Comparison of ENCODE assay signal across 8 cellular contexts in genomic region chr18:12883003-12883683, GRCh38. TPM values are rescaled to one million over a fixed set of nuclear protein-coding genes. Genes with fewer than 3 reads are reported as not detected.
DNase-seq lines count a peak whose midpoint lies in the region; ATAC-seq and TF ChIP-seq lines count a peak whose summit lies in the region.

No MANE protein-coding gene starts in this region.

- H3K36me3 Mint-ChIP-seq in activated CD8-positive, alpha-beta T cell treated with anti-CD3 and anti-CD28 coated beads, Interleukin-2, amount 10 ng/mL, durations not matched to agents 7 days and 5 days (ENCODE audit: low read depth) = peaks cover 12% of the 10 kb centered on the region
- no peaks in the 10 kb centered on the region for H3K36me3 Mint-ChIP-seq in osteocyte (ENCODE audit: unreplicated experiment)

- DNase-seq in ACHN = peak; percentile 18
- DNase-seq in activated CD8-positive, alpha-beta T cell treated with anti-CD3 and anti-CD28 coated beads, Interleukin-2, amount 10 ng/mL, durations not matched to agents 7 days and 5 days = no peak
- DNase-seq in fibroblast of villous mesenchyme (ENCODE audit: low read depth) = peak; percentile 14
- peak; percentile 69 for DNase-seq in osteocyte (ENCODE audit: extremely low spot score, unreplicated experiment)
- DNase-seq in NCI-H2196 treated with DMSO at 0.1 percent for 48 hours (lab: John Stamatoyannopoulos, UW; ENCODE audit: unreplicated experiment) = no peak
- DNase-seq in SK-N-DZ (ENCODE audit: low spot score) = no peak

- peaks cover 59% of the 10 kb centered on the region for H3K4me1 Mint-ChIP-seq in activated CD8-positive, alpha-beta T cell treated with anti-CD3 and anti-CD28 coated beads, Interleukin-2, amount 10 ng/mL, durations not matched to agents 7 days and 5 days (ENCODE audit: low read depth)
- peaks cover 46% of the 10 kb centered on the region for H3K4me1 Mint-ChIP-seq in osteocyte (ENCODE audit: unreplicated experiment)

- CTCF ChIA-PET in activated CD8-positive, alpha-beta T cell treated with anti-CD3 and anti-CD28 coated beads, Interleukin-2, amount 10 ng/mL, durations not matched to agents 7 days and 5 days (lab: Charles Lee) = interaction anchor here (0.7 to 6.1 kb wide), 8 partner anchors 11 to 156 kb away, joined by 3 to 33 read pairs (median 4); no protein-coding TSS in a partner anchor

- H3K27me3 Mint-ChIP-seq in activated CD8-positive, alpha-beta T cell treated with anti-CD3 and anti-CD28 coated beads, Interleukin-2, amount 10 ng/mL, durations not matched to agents 7 days and 5 days (ENCODE audit: low read depth) = no peaks in the 10 kb centered on the region
- H3K27me3 Mint-ChIP-seq in osteocyte (ENCODE audit: unreplicated experiment) = no peaks in the 10 kb centered on the region

- no peaks in the 10 kb centered on the region for H3K9me3 Mint-ChIP-seq in activated CD8-positive, alpha-beta T cell treated with anti-CD3 and anti-CD28 coated beads, Interleukin-2, amount 10 ng/mL, durations not matched to agents 7 days and 5 days (ENCODE audit: insufficient read depth)
- H3K9me3 Mint-ChIP-seq in osteocyte (ENCODE audit: unreplicated experiment) = no peaks in the 10 kb centered on the region

- peak overlapping the region; percentile 95 for H3K4me3 Mint-ChIP-seq in activated CD8-positive, alpha-beta T cell treated with anti-CD3 and anti-CD28 coated beads, Interleukin-2, amount 10 ng/mL, durations not matched to agents 7 days and 5 days
- peak overlapping the region; percentile 92 for H3K4me3 Mint-ChIP-seq in osteocyte (ENCODE audit: unreplicated experiment)

- POLR2A ChIA-PET in activated CD8-positive, alpha-beta T cell treated with anti-CD3 and anti-CD28 coated beads, Interleukin-2, amount 10 ng/mL, durations not matched to agents 7 days and 5 days (lab: Charles Lee) = interaction anchor here (0.6 to 2.2 kb wide), 25 partner anchors 12 to 731 kb away, joined by 3 to 21 read pairs (median 5); partner anchors contain the start of genes AFG3L2 and CEP192

- H3K4me3 ChIP-seq in fibroblast of villous mesenchyme (ENCODE audit: low read depth, low read length) = peak overlapping the region; percentile 83

- in situ Hi-C loops in ACHN (cut with HindIII; ENCODE audit: low pct_ligation_motif_present, low pct_unique_long_range_greater_than_20kb, low sequenced_read_pairs) = no loop called here

- ATAC-seq in GM19025 (IDR thresholded peaks at IDR 0.05; ENCODE audit: low read depth, unreplicated experiment) (peak; percentile 6), HG03457 (IDR thresholded peaks at IDR 0.05; ENCODE audit: unreplicated experiment) (peak; percentile 0)
- peak; percentile 14 for ATAC-seq in activated CD8-positive, alpha-beta T cell treated with anti-CD3 and anti-CD28 coated beads, Interleukin-2, amount 10 ng/mL, durations not matched to agents 7 days and 5 days

- no peak for TF ChIP-seq CTCF in fibroblast of villous mesenchyme (IDR thresholded peaks at IDR 0.05; ENCODE audit: insufficient read depth, low read depth, low read length)
- no peak for TF ChIP-seq CTCF in osteocyte (IDR thresholded peaks at IDR 0.05)

- H3K27ac Mint-ChIP-seq in activated CD8-positive, alpha-beta T cell treated with anti-CD3 and anti-CD28 coated beads, Interleukin-2, amount 10 ng/mL, durations not matched to agents 7 days and 5 days = peak overlapping the region; percentile 91
- peak overlapping the region; percentile 87 for H3K27ac Mint-ChIP-seq in osteocyte (ENCODE audit: unreplicated experiment)

RNA-seq across cellular contexts. Expression of gene PTPN2, which starts 0.9 kb away (rescaled TPM):
- total RNA-seq in activated CD8-positive, alpha-beta T cell treated with anti-CD3 and anti-CD28 coated beads, Interleukin-2, amount 10 ng/mL, durations not matched to agents 7 days and 5 days = 10 to 100 TPM; 52.9 to 53.6 TPM
- total RNA-seq in fibroblast of villous mesenchyme (19.3 and 31.1 TPM in 2 replicates), osteocyte (27.1 and 28.6 TPM in 2 replicates)
- 31.0 and 32.8 TPM in 2 replicates for polyA plus RNA-seq in SK-N-DZ (2014; cell fraction: cytosol; rRNA removed)
- polyA plus RNA-seq in SK-N-DZ (2014; cell fraction: nucleus; rRNA removed) = 49.3 and 59.3 TPM in 2 replicates

Comparison
In these comparisons a context has a peak if more than half of its experiments do, and no peak if none do; other contexts are left out.
1. DNase-seq: peak in ACHN (single experiment), fibroblast of villous mesenchyme (single experiment) and osteocyte (single experiment); none in activated CD8-positive, alpha-beta T cell treated with anti-CD3 and anti-CD28 coated beads, Interleukin-2, amount 10 ng/mL, durations not matched to agents 7 days and 5 days (single experiment), NCI-H2196 treated with DMSO at 0.1 percent for 48 hours (single experiment) and SK-N-DZ (single experiment).
2. Peak in every context shown above with its lines, with median percentiles within 50 percentile points of each other: ATAC-seq.